ENCODE assay signal across 25 cellular contexts in genomic region chr11:125303186-125303585, GRCh38.
"Had no signal": no experiment of that assay in that cellular context is flagged by ENCODE, and none has a peak within 500 bp of the region (broad histone marks: within the 10 kb centered on the region; RNA-seq: fewer than 3 reads in every experiment).

No MANE protein-coding gene starts in this region.

- H3K27ac ChIP-seq: colonic mucosa, epithelial cell of prostate, gastrocnemius medialis, psoas muscle, skin epidermis, thoracic aorta, tibial nerve, upper lobe of left lung, uterus had no signal

- H3K4me3 ChIP-seq: colonic mucosa, gastrocnemius medialis, lung, psoas muscle, skin epidermis, thoracic aorta, tibial nerve, upper lobe of left lung, uterus had no signal

- H3K9me3 Mint-ChIP-seq: dendritic cell treated with granulocyte-macrophage colony-stimulating factor and Interleukin-4, amounts not matched to agents 40 ng/mL and 50 ng/mL, for 4 days; endodermal cell; memory B cell; natural killer cell; neural crest cell; stimulated activated naive B cell treated with anti-CD40 and anti-IgM and Interleukin-4, amounts not matched to agents 10 μg/mL and 1 μg/mL and 100 μg/mL, for 72 hours; stimulated activated naive CD8-positive, alpha-beta T cell treated with anti-CD3 and anti-CD28 coated beads, Interleukin-15, Interleukin-2, amounts not matched to agents 100 ng/mL and 50 ng/mL, for 24 hours had no signal

- H3K4me1 Mint-ChIP-seq: memory B cell; natural killer cell; stimulated activated naive B cell treated with anti-CD40 and anti-IgM and Interleukin-4, amounts not matched to agents 10 μg/mL and 1 μg/mL and 100 μg/mL, for 72 hours had no signal

- ATAC-seq: esophagus mucosa; gastrocnemius medialis; left ventricle myocardium superior; natural killer cell; psoas muscle; right cardiac atrium; stimulated activated naive B cell treated with anti-CD40 and anti-IgM and Interleukin-4, amounts not matched to agents 10 μg/mL and 1 μg/mL and 100 μg/mL, for 72 hours had no signal

- H3K27me3 ChIP-seq: colonic mucosa, gastrocnemius medialis, tibial nerve, upper lobe of left lung, uterus had no signal

- H3K4me1 ChIP-seq: colonic mucosa, upper lobe of left lung had no signal

- H3K36me3 Mint-ChIP-seq: memory B cell; natural killer cell; stimulated activated naive B cell treated with anti-CD40 and anti-IgM and Interleukin-4, amounts not matched to agents 10 μg/mL and 1 μg/mL and 100 μg/mL, for 72 hours had no signal

- H3K9me3 ChIP-seq: colonic mucosa, gastrocnemius medialis, psoas muscle, thoracic aorta, tibial nerve, upper lobe of left lung, uterus had no signal

- H3K27ac Mint-ChIP-seq: dendritic cell treated with granulocyte-macrophage colony-stimulating factor and Interleukin-4, amounts not matched to agents 40 ng/mL and 50 ng/mL, for 4 days; endodermal cell; memory B cell; natural killer cell; stimulated activated naive B cell treated with anti-CD40 and anti-IgM and Interleukin-4, amounts not matched to agents 10 μg/mL and 1 μg/mL and 100 μg/mL, for 72 hours; stimulated activated naive CD8-positive, alpha-beta T cell treated with anti-CD3 and anti-CD28 coated beads, Interleukin-15, Interleukin-2, amounts not matched to agents 100 ng/mL and 50 ng/mL, for 24 hours had no signal

- H3K4me3 Mint-ChIP-seq: dendritic cell treated with granulocyte-macrophage colony-stimulating factor and Interleukin-4, amounts not matched to agents 40 ng/mL and 50 ng/mL, for 4 days; endodermal cell; memory B cell; natural killer cell; neural crest cell; stimulated activated naive B cell treated with anti-CD40 and anti-IgM and Interleukin-4, amounts not matched to agents 10 μg/mL and 1 μg/mL and 100 μg/mL, for 72 hours; stimulated activated naive CD8-positive, alpha-beta T cell treated with anti-CD3 and anti-CD28 coated beads, Interleukin-15, Interleukin-2, amounts not matched to agents 100 ng/mL and 50 ng/mL, for 24 hours had no signal

- DNase-seq: colonic mucosa; effector CD8-positive, alpha-beta T cell; endodermal cell; foreskin fibroblast; gastrocnemius medialis; head of caudate nucleus; left ventricle myocardium superior; natural killer cell; psoas muscle; right cardiac atrium; stimulated activated CD4-positive, alpha-beta T cell treated with anti-CD3 and anti-CD28 coated beads, Interleukin-15, amount 100 ng/mL, for 24 hours; stimulated activated CD4-positive, alpha-beta T cell treated with anti-CD3 and anti-CD28 coated beads, Interleukin-2, amount 100 ng/mL, for 48 hours; stimulated activated naive B cell treated with anti-CD40 and anti-IgM and Interleukin-4, amounts not matched to agents 10 μg/mL and 1 μg/mL and 100 μg/mL, for 72 hours; upper lobe of left lung; uterus had no signal

- H3K27me3 Mint-ChIP-seq: dendritic cell treated with granulocyte-macrophage colony-stimulating factor and Interleukin-4, amounts not matched to agents 40 ng/mL and 50 ng/mL, for 4 days; stimulated activated naive CD8-positive, alpha-beta T cell treated with anti-CD3 and anti-CD28 coated beads, Interleukin-15, Interleukin-2, amounts not matched to agents 100 ng/mL and 50 ng/mL, for 24 hours had no signal

- H3K36me3 ChIP-seq: colonic mucosa, gastrocnemius medialis, thoracic aorta, tibial nerve, upper lobe of left lung, uterus had no signal
